ENCODE assay signal across 7 cellular contexts in the genomic region with DNA sequence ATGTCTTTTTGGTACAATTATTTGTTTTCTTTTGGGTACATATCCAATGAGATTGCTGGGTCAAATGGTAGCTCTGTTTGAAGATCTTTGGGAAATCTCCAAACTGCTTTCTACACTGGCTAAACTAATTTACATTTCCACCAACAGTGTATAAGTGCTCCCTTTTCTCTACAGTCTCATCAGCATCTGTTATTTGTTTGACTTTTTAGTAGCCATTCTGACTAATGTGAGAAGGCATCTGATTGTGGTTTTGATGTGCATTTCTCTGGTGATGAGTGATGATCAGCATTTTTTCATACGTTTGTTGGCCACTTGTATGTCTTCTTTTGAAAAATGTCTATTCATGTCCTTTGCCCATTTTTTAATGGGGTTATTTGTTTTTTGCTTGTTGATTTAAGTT.
A peak's percentile ranks its signal among the peaks of the same experiment; 100 is the strongest.
DNase-seq lines count a peak whose midpoint lies in the region; TF ChIP-seq lines count a peak whose summit lies in the region.
"Not testable (repeated sequence)": the region's sequence is repeated elsewhere in the genome, so short reads cannot be mapped to it uniquely, and the experiment has no call there.

No MANE protein-coding gene starts in this region.

- H2AFZ ChIP-seq in fibroblast of lung (ENCODE audit: low read length), result not testable (repeated sequence)

- H3K27ac ChIP-seq in brain microvascular endothelial cell, result peak overlapping the region; percentile 82
- not testable (repeated sequence) for H3K27ac ChIP-seq in fibroblast of lung (ENCODE audit: insufficient read depth, low read length)

- not testable (repeated sequence) for H3K4me3 ChIP-seq in AG09309 (ENCODE audit: control insufficient read depth, low read depth, low read length); brain microvascular endothelial cell (ENCODE audit: low read depth, low read length); fibroblast of lung (replicated peaks in 1 of 4; ENCODE audit: control extremely low read depth in 1 of 4, insufficient read depth in 1 of 4, low read depth in 3 of 4, low read length in 4 of 4)

- H3K9me3 ChIP-seq in fibroblast of lung (ENCODE audit: control insufficient read depth, insufficient read depth, low read depth, low read length), result not testable (repeated sequence)

- H4K20me1 ChIP-seq in fibroblast of lung (ENCODE audit: control insufficient read depth, extremely low read depth, insufficient read depth, low read length), result not testable (repeated sequence)

- H3K27me3 ChIP-seq in brain microvascular endothelial cell (replicated peaks); fibroblast of lung (ENCODE audit: control insufficient read depth, insufficient read depth, low read length): not testable (repeated sequence)

- H3K4me1 ChIP-seq in fibroblast of lung (ENCODE audit: control insufficient read depth, extremely low read depth, insufficient read depth, low read length), result not testable (repeated sequence)

- in situ Hi-C loops in brain microvascular endothelial cell (cut with HindIII; ENCODE audit: low pct_ligation_motif_present, low sequenced_read_pairs), result not testable (repeated sequence)

- not testable (repeated sequence) for H3K9ac ChIP-seq in fibroblast of lung (ENCODE audit: insufficient read depth, low read length)

- DNase-seq in AG09309 (ENCODE audit: low read depth) (peak; percentile 84), H4 (ENCODE audit: low spot score) (peak; percentile 82), NCI-H226 (peak; percentile 70), SW480 (ENCODE audit: low spot score) (peak; percentile 52), brain microvascular endothelial cell (peak; percentile 85), fibroblast of lung (ENCODE audit: low read depth in 2 of 2) (peak; percentile 68 to 98), kidney glomerular epithelial cell (lab: John Stamatoyannopoulos, UW) (peak; percentile 59)

- not testable (repeated sequence) for H3K79me2 ChIP-seq in fibroblast of lung (ENCODE audit: control insufficient read depth, insufficient read depth, low read length)

- not testable (repeated sequence) for H3K4me2 ChIP-seq in fibroblast of lung (ENCODE audit: extremely low read depth, insufficient read depth, low read length)

- not testable (repeated sequence) for TF ChIP-seq CTCF in AG09309 (IDR thresholded peaks at IDR 0.05; ENCODE audit: control insufficient read depth, insufficient read depth, low read depth, low read length, missing control alignments); brain microvascular endothelial cell (IDR thresholded peaks at IDR 0.05; ENCODE audit: low read depth, low read length, missing control alignments); fibroblast of lung (conservative IDR thresholded peaks at IDR 0.05 in 1 of 2, IDR thresholded peaks at IDR 0.05 in 1 of 2; ENCODE audit: low read depth in 1 of 2, low read length in 2 of 2)

- not testable (repeated sequence) for H3K36me3 ChIP-seq in brain microvascular endothelial cell (replicated peaks); fibroblast of lung (ENCODE audit: control insufficient read depth, insufficient read depth, low read length)
